Comparison of ENCODE assay signal across 10 cellular contexts in the genomic region with DNA sequence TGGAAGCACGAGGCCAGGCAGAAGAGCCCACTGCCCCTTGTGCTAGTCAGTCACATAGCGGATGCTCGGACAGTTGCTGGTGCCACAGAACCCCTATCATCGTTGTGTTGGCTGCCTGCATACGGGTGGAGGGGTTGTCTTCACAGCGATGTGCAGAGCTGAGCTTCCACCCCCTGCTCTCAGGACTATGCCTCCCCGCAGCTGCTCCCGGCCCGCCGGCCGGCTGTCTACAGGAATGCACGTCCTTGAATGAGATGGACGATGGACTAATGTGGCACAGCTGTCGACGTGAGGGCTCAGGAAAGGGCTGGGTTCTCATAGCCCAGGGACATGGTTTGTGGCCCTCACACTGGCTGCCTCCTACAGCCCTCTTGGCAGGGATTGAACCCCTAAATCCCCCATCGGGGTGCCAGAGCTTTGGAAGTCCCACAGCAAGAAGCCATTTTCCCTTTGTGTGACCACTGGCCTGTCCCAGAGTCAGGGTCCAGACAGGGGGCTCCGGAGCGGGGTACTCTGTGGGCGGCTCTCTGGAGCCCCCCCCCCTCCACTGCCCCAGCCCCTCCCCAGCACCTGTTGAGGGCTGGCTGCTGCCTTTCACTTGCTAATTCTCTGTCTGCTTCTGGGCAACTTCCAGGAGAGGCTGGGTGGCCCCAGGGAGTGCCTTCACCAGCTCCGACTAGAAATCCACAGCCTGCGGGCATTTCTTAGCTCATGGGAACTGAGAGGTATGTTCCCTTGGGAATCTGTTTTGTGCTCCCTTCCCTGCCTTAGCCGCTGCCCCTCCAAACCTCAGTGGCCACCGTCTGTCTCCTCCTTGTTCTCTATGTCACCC. TPM values are rescaled to one million over a fixed set of nuclear protein-coding genes. Genes with fewer than 3 reads are reported as not detected.
A peak's percentile ranks its signal among the peaks of the same experiment; 100 is the strongest.
DNase-seq lines count a peak whose midpoint lies in the region; ATAC-seq and TF ChIP-seq lines count a peak whose summit lies in the region.
"Had no signal": no experiment of that assay in that cellular context is flagged by ENCODE, and none has a peak within 500 bp of the region (broad histone marks: within the 10 kb centered on the region; RNA-seq: fewer than 3 reads in every experiment).

No MANE protein-coding gene starts in this region.

- H3K36me3 Mint-ChIP-seq in CD4-positive, alpha-beta memory T cell: peaks cover 14 to 42% of the 10 kb centered on the region in 2 donors
- H3K36me3 Mint-ChIP-seq in endodermal cell (ENCODE audit: low read depth) (peaks cover 30% of the 10 kb centered on the region), osteocyte (ENCODE audit: unreplicated experiment) (peaks cover 6% of the 10 kb centered on the region)

- POLR2A ChIA-PET in CD4-positive, alpha-beta memory T cell (lab: Charles Lee; ENCODE audit: partially characterized antibody): interaction anchor here (0.9 to 2.8 kb wide), 5 partner anchors 14 to 90 kb away, joined by 3 to 18 read pairs (median 7); partner anchors contain the start of gene GATAD2A
- POLR2A ChIA-PET in IMR-90 (lab: Charles Lee; ENCODE audit: unreplicated experiment): no interaction called here

- no peak overlapping the region for H2AFZ ChIP-seq in IMR-90 (replicated peaks; ENCODE audit: low read length, poor library complexity)

- no peak overlapping the region for H2BK20ac ChIP-seq in IMR-90 (ENCODE audit: low read depth, low read length)

- peak; percentile 33 for ATAC-seq in IMR-90 (ENCODE audit: low read depth)
- ATAC-seq in GM18519 (IDR thresholded peaks at IDR 0.05; ENCODE audit: low FRiP score, unreplicated experiment): no peak

- H3K14ac ChIP-seq in IMR-90 (replicated peaks; ENCODE audit: low read depth, low read length): no peak overlapping the region

- H3K4me3 ChIP-seq in CD4-positive, alpha-beta memory T cell (ENCODE audit: low read length in 2 of 2): no peak overlapping the region
- H3K4me3 ChIP-seq in IMR-90 (ENCODE audit: insufficient read depth, low read depth, low read length) (no peak overlapping the region), endodermal cell (ENCODE audit: low read length) (no peak overlapping the region), thyroid gland (replicated peaks in 1 of 3) (no peak overlapping the region)

- no peak overlapping the region for H3K23ac ChIP-seq in IMR-90 (ENCODE audit: low read depth, low read length)

- no peak overlapping the region for H3K4me2 ChIP-seq in IMR-90 (ENCODE audit: low read depth, low read length)

- WGBS in IMR-90 (ENCODE audit: extremely low coverage in 2 of 2, insufficient read length in 1 of 2), 2 experiments: 47% methylated on average over 10 of the region's 23 CpGs; no CpG with 5 or more reads in 1 of the 2 experiments
- 65 to 77% methylated on average over 17 to 23 of the region's 23 CpGs for WGBS in endodermal cell (ENCODE audit: insufficient coverage in 1 of 2, insufficient read length in 1 of 2), 2 experiments
- 80 to 89% methylated on average over 7 to 14 of the region's 23 CpGs for WGBS in thyroid gland, 2 donors

- H3K9me3 Mint-ChIP-seq in CD4-positive, alpha-beta memory T cell: no peaks in the 10 kb centered on the region
- H3K9me3 Mint-ChIP-seq in endodermal cell (peaks cover 4% of the 10 kb centered on the region), osteocyte (ENCODE audit: unreplicated experiment) (peaks cover 3% of the 10 kb centered on the region)

- H3K9me1 ChIP-seq in IMR-90 (ENCODE audit: insufficient read depth, low read length): peaks cover 23% of the 10 kb centered on the region

- H3K4ac ChIP-seq in IMR-90 (ENCODE audit: low read depth, low read length): no peak overlapping the region

- dilution Hi-C loops in IMR-90 (cut with HindIII; ENCODE audit: low sequenced_read_pairs, unreplicated experiment): no loop called here

- peak overlapping the region in 1 of 2 experiments; percentile 23; a peak in 1 of 4 replicates for H4K8ac ChIP-seq in IMR-90 (ENCODE audit: low read depth in 2 of 2, low read length in 2 of 2)

- TF ChIP-seq RAD21 in IMR-90 (IDR thresholded peaks at IDR 0.05; ENCODE audit: low read length): no peak

- BruUV-seq in IMR-90 (replicated peaks; lab: Mats Ljungman, UMichigan): no TSS peak

- no peak for DNase-seq in CD4-positive, alpha-beta memory T cell
- DNase-seq in IMR-90 (no peak), endodermal cell (peak; percentile 66), osteocyte (ENCODE audit: extremely low spot score, unreplicated experiment) (no peak), NCI-H187 (lab: John Stamatoyannopoulos, UW) (no peak), NK-92 (lab: John Stamatoyannopoulos, UW; ENCODE audit: unreplicated experiment) (no peak), thyroid gland (no peak)
- DNase-seq: NCI-H2107 had no signal

- peaks cover 62 to 94% (median 81%) of the 10 kb centered on the region in 4 donors for H3K4me1 Mint-ChIP-seq in CD4-positive, alpha-beta memory T cell
- peaks cover 11% of the 10 kb centered on the region for H3K4me1 Mint-ChIP-seq in endodermal cell
- peaks cover 36% of the 10 kb centered on the region for H3K4me1 Mint-ChIP-seq in osteocyte (ENCODE audit: unreplicated experiment)

- peak overlapping the region; percentile 85 to 95 (median 91) for H3K27ac Mint-ChIP-seq in CD4-positive, alpha-beta memory T cell
- H3K27ac Mint-ChIP-seq in endodermal cell (peak overlapping the region; percentile 64), osteocyte (ENCODE audit: unreplicated experiment) (peak overlapping the region; percentile 44)

- CTCF ChIA-PET in CD4-positive, alpha-beta memory T cell (lab: Charles Lee; ENCODE audit: partially characterized antibody): interaction anchor here (0.6 to 2.5 kb wide), 9 partner anchors 13 to 110 kb away, joined by 3 to 9 read pairs (median 4); partner anchors contain the start of gene GATAD2A
- CTCF ChIA-PET in IMR-90 (lab: Yijun Ruan, JAX): interaction anchor here (0.8 to 1.4 kb wide), 2 partner anchors 9 to 12 kb away, joined by 3 to 4 read pairs; no protein-coding TSS in a partner anchor

- H3K27me3 ChIP-seq in CD4-positive, alpha-beta memory T cell (ENCODE audit: insufficient read depth, low read length): no peaks in the 10 kb centered on the region
- H3K27me3 ChIP-seq in IMR-90 (ENCODE audit: control insufficient read depth, insufficient read depth, low read length) (no peaks in the 10 kb centered on the region), endodermal cell (ENCODE audit: control insufficient read depth, insufficient read depth, low read length, poor library complexity, severe bottlenecking) (no peaks in the 10 kb centered on the region), thyroid gland (no peaks in the 10 kb centered on the region)

- peak overlapping the region; percentile 71 for H2AK9ac ChIP-seq in IMR-90 (replicated peaks; ENCODE audit: low read depth, low read length, poor library complexity)

- no peak overlapping the region for H2BK5ac ChIP-seq in IMR-90 (ENCODE audit: low read depth, low read length, poor library complexity, severe bottlenecking)

- H3K9me3 ChIP-seq in CD4-positive, alpha-beta memory T cell (ENCODE audit: control insufficient read depth in 1 of 2, low read length in 2 of 2): no peaks in the 10 kb centered on the region
- H3K9me3 ChIP-seq in IMR-90 (ENCODE audit: control insufficient read depth, insufficient read depth, low read length) (no peaks in the 10 kb centered on the region), endodermal cell (ENCODE audit: control insufficient read depth, low read length) (peaks cover 8% of the 10 kb centered on the region), thyroid gland (no peaks in the 10 kb centered on the region)

- TF ChIP-seq CTCF in IMR-90 (conservative IDR thresholded peaks at IDR 0.05; ENCODE audit: low read depth, low read length) (no peak), endodermal cell (conservative IDR thresholded peaks at IDR 0.05) (no peak), osteocyte (IDR thresholded peaks at IDR 0.05) (no peak), thyroid gland (IDR thresholded peaks at IDR 0.05) (no peak)

- H4K91ac ChIP-seq in IMR-90 (ENCODE audit: insufficient read depth, low read depth, low read length): no peak overlapping the region

- peaks cover 15% of the 10 kb centered on the region for H3K36me3 ChIP-seq in CD4-positive, alpha-beta memory T cell (ENCODE audit: insufficient read depth, low read length)
- peaks cover 6% of the 10 kb centered on the region for H3K36me3 ChIP-seq in IMR-90 (ENCODE audit: control insufficient read depth, insufficient read depth, low read length)
- peaks cover 40% of the 10 kb centered on the region for H3K36me3 ChIP-seq in endodermal cell (ENCODE audit: control insufficient read depth, insufficient read depth, low read length)
- H3K36me3 ChIP-seq in thyroid gland: no peaks in the 10 kb centered on the region

- H3K18ac ChIP-seq in IMR-90 (ENCODE audit: low read depth, low read length): no peak overlapping the region

- H2BK15ac ChIP-seq in IMR-90 (ENCODE audit: low read depth, low read length): no peak overlapping the region

- no peak overlapping the region for H3K56ac ChIP-seq in IMR-90 (ENCODE audit: extremely low read depth, insufficient read depth, low read length)

- H3K4me1 ChIP-seq in CD4-positive, alpha-beta memory T cell (ENCODE audit: insufficient read depth, low read length): peaks cover 97% of the 10 kb centered on the region
- H3K4me1 ChIP-seq in IMR-90 (ENCODE audit: control insufficient read depth, insufficient read depth, low read length) (peaks cover 5% of the 10 kb centered on the region; the same call in 1 of the 2 replicates), endodermal cell (ENCODE audit: control insufficient read depth, insufficient read depth, low read length) (no peaks in the 10 kb centered on the region), thyroid gland (peaks cover 11 to 15% of the 10 kb centered on the region in 2 donors)

- H3K27ac ChIP-seq in CD4-positive, alpha-beta memory T cell (ENCODE audit: low read depth, low read length): peak overlapping the region; percentile 43
- H3K27ac ChIP-seq in IMR-90 (ENCODE audit: insufficient read depth, low read length) (0 out of 2 replicates have a peak overlapping the region, but pooled peaks have one; percentile 10), endodermal cell (ENCODE audit: low read depth, low read length) (peak overlapping the region; percentile 55), thyroid gland (no peak overlapping the region)
- H3K27ac ChIP-seq: VCaP had no signal

- H2BK120ac ChIP-seq in IMR-90 (ENCODE audit: low read depth, low read length): no peak overlapping the region

- H2AK5ac ChIP-seq in IMR-90 (ENCODE audit: low read depth, low read length): peak overlapping the region; percentile 8; the same call in 1 of the 2 replicates

- peaks cover 52% of the 10 kb centered on the region for H4K20me1 ChIP-seq in IMR-90 (ENCODE audit: insufficient read depth, low read length)

- H3K79me1 ChIP-seq in IMR-90 (ENCODE audit: low read depth in 1 of 2, low read length in 2 of 2): peaks cover 30 to 90% of the 10 kb centered on the region in 2 experiments

- H4K5ac ChIP-seq in IMR-90 (ENCODE audit: low read depth, low read length): no peak overlapping the region

- H3K4me3 Mint-ChIP-seq in CD4-positive, alpha-beta memory T cell: peak overlapping the region; percentile 2 to 82 (median 60)
- no peak overlapping the region for H3K4me3 Mint-ChIP-seq in endodermal cell
- H3K4me3 Mint-ChIP-seq in osteocyte (ENCODE audit: unreplicated experiment): no peak overlapping the region

- in situ Hi-C loops in IMR-90 (cut with MboI; ENCODE audit: low sequenced_read_pairs): no loop called here

- H3K27me3 Mint-ChIP-seq in CD4-positive, alpha-beta memory T cell: no peaks in the 10 kb centered on the region
- H3K27me3 Mint-ChIP-seq in endodermal cell (ENCODE audit: insufficient read depth) (no peaks in the 10 kb centered on the region), osteocyte (ENCODE audit: unreplicated experiment) (no peaks in the 10 kb centered on the region)

- intact Hi-C loops in CD4-positive, alpha-beta memory T cell (cut with micrococcal nuclease): loop anchor here (2.0 kb wide), 1 partner anchor 14 kb away; no protein-coding TSS in a partner anchor
- intact Hi-C loops in IMR-90 (cut with micrococcal nuclease) (no loop called here), thyroid gland (cut with DNase I) (loop anchor here (5.0 kb wide), 1 partner anchor 93 kb away; no protein-coding TSS in a partner anchor)

- H3K9ac ChIP-seq in IMR-90 (ENCODE audit: low read depth, low read length) (no peak overlapping the region), endodermal cell (ENCODE audit: extremely low read depth, low read length, poor library complexity, severe bottlenecking) (no peak overlapping the region)

- TF ChIP-seq POLR2A in IMR-90 (IDR thresholded peaks at IDR 0.05; ENCODE audit: low read depth, low read length) (no peak), thyroid gland (IDR thresholded peaks at IDR 0.05) (no peak)

RNA-seq across cellular contexts. Expression of gene TSSK6, which starts 40.2 kb away (rescaled TPM):
- total RNA-seq in CD4-positive, alpha-beta memory T cell: 10 to 100 TPM in 1 of 2 experiments, 1 to 10 TPM in 1; 9.7 to 10.4 TPM
- 1 to 10 TPM; 1.1 to 2.0 TPM for polyA plus RNA-seq in CD4-positive, alpha-beta memory T cell
- total RNA-seq in IMR-90 (2012; rRNA removed): 0.56 and 1.3 TPM in 2 replicates
- 2.0 and 2.2 TPM in 2 replicates for polyA plus RNA-seq in IMR-90 (2012; rRNA removed)
- 1.7 and 2.5 TPM in 2 replicates for polyA plus RNA-seq in IMR-90 (2012; cell fraction: cytosol; rRNA removed)
- 0.96 and 4.6 TPM in 2 replicates for polyA plus RNA-seq in IMR-90 (2012; cell fraction: nucleus; rRNA removed; ENCODE audit: low replicate concordance)
- 1 to 10 TPM; 2.9 to 5.0 TPM for total RNA-seq in endodermal cell
- 3.5 TPM for polyA plus RNA-seq in endodermal cell (2013, experiment 1 of 2)
- 2.5 TPM for polyA plus RNA-seq in endodermal cell (2013, experiment 2 of 2)
- total RNA-seq in osteocyte: 1.7 and 2.0 TPM in 2 replicates
- 1 to 10 TPM; 1.8 to 7.7 (median 3.8) TPM for total RNA-seq in thyroid gland

RNA-seq across cellular contexts. Expression of gene NDUFA13, which starts 40.9 kb away (rescaled TPM):
- total RNA-seq in CD4-positive, alpha-beta memory T cell: 100 to 1,000 TPM; 191 to 199 TPM
- 100 to 1,000 TPM; 264 to 316 TPM for polyA plus RNA-seq in CD4-positive, alpha-beta memory T cell
- total RNA-seq in IMR-90 (2012; rRNA removed): 30.6 and 33.6 TPM in 2 replicates
- 667 and 912 TPM in 2 replicates for polyA plus RNA-seq in IMR-90 (2012; rRNA removed)
- 91.5 and 373 TPM in 2 replicates for polyA plus RNA-seq in IMR-90 (2012; cell fraction: cytosol; rRNA removed)
- 118 and 386 TPM in 2 replicates for polyA plus RNA-seq in IMR-90 (2012; cell fraction: nucleus; rRNA removed; ENCODE audit: low replicate concordance)
- 100 to 1,000 TPM; 408 to 446 TPM for total RNA-seq in endodermal cell
- 206 TPM for polyA plus RNA-seq in endodermal cell (2013, experiment 1 of 2)
- 187 TPM for polyA plus RNA-seq in endodermal cell (2013, experiment 2 of 2)
- total RNA-seq in osteocyte: 372 and 376 TPM in 2 replicates
- total RNA-seq in thyroid gland: 100 to 1,000 TPM in 1 of 4 donors, 10 to 100 TPM in 3; 32.8 to 265 (median 63.6) TPM

RNA-seq across cellular contexts. Expression of gene YJEFN3, which starts 53.5 kb away (rescaled TPM):
- total RNA-seq in CD4-positive, alpha-beta memory T cell: 10 to 100 TPM; 15.6 to 18.7 TPM
- under 1 TPM in 1 of 2 donors, not detected in 1; 0.25 TPM for polyA plus RNA-seq in CD4-positive, alpha-beta memory T cell
- 0.56 and 0.72 TPM in 2 replicates for total RNA-seq in IMR-90 (2012; rRNA removed)
- 4.0 and 4.8 TPM in 2 replicates for polyA plus RNA-seq in IMR-90 (2012; rRNA removed)
- 2.3 and 3.9 TPM in 2 replicates for polyA plus RNA-seq in IMR-90 (2012; cell fraction: cytosol; rRNA removed)
- 30.3 and 57.8 TPM in 2 replicates for polyA plus RNA-seq in IMR-90 (2012; cell fraction: nucleus; rRNA removed; ENCODE audit: low replicate concordance)
- total RNA-seq in endodermal cell: 10 to 100 TPM in 1 of 2 donors, 1 to 10 TPM in 1; 7.3 to 12.6 TPM
- 9.3 TPM for polyA plus RNA-seq in endodermal cell (2013, experiment 1 of 2)
- polyA plus RNA-seq in endodermal cell (2013, experiment 2 of 2): 7.2 TPM
- 6.1 and 6.3 TPM in 2 replicates for total RNA-seq in osteocyte
- total RNA-seq in thyroid gland: 1 to 10 TPM in 3 of 4 donors, not detected in 1; 1.9 to 7.2 (median 2.6) TPM

Comparison
In these comparisons a context has a peak if more than half of its experiments do, and no peak if none do; other contexts are left out.
1. H3K27ac ChIP-seq: peak in CD4-positive, alpha-beta memory T cell (single experiment), IMR-90 (single experiment) and endodermal cell (single experiment); none in thyroid gland (0 of 3).
2. H3K4me3 Mint-ChIP-seq: peak in CD4-positive, alpha-beta memory T cell (8 of 8); none in endodermal cell (single experiment) and osteocyte (single experiment).
3. Peak in every context shown above with its lines, with median percentiles within 50 percentile points of each other: H3K27ac Mint-ChIP-seq.